Comparison of ENCODE assay signal across 1 cellular context in genomic region chr4:3042226-3042625, GRCh38.
TF ChIP-seq lines count a peak whose summit lies in the region.

No MANE protein-coding gene starts in this region.

TF ChIP-seq in liver, 16 proteins besides CTCF, POLR2A, EP300 and RAD21:
- TF ChIP-seq FOXA1 (IDR thresholded peaks at IDR 0.05) (no peak), RXRA (IDR thresholded peaks at IDR 0.05) (no peak), FOXA2 (IDR thresholded peaks at IDR 0.05) (no peak), REST (IDR thresholded peaks at IDR 0.05) (no peak), YY1 (IDR thresholded peaks at IDR 0.05) (no peak), HNF4A (conservative IDR thresholded peaks at IDR 0.05) (no peak), ATF3 (IDR thresholded peaks at IDR 0.05) (no peak), SP1 (IDR thresholded peaks at IDR 0.05) (no peak)
- TF ChIP-seq, protein P1, sequence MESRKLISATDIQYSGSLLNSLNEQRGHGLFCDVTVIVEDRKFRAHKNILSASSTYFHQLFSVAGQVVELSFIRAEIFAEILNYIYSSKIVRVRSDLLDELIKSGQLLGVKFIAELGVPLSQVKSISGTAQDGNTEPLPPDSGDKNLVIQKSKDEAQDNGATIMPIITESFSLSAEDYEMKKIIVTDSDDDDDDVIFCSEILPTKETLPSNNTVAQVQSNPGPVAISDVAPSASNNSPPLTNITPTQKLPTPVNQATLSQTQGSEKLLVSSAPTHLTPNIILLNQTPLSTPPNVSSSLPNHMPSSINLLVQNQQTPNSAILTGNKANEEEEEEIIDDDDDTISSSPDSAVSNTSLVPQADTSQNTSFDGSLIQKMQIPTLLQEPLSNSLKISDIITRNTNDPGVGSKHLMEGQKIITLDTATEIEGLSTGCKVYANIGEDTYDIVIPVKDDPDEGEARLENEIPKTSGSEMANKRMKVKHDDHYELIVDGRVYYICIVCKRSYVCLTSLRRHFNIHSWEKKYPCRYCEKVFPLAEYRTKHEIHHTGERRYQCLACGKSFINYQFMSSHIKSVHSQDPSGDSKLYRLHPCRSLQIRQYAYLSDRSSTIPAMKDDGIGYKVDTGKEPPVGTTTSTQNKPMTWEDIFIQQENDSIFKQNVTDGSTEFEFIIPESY (IDR thresholded peaks at IDR 0.05) = no peak
